Comparison of ENCODE assay signal across 22 cellular contexts in the genomic region with DNA sequence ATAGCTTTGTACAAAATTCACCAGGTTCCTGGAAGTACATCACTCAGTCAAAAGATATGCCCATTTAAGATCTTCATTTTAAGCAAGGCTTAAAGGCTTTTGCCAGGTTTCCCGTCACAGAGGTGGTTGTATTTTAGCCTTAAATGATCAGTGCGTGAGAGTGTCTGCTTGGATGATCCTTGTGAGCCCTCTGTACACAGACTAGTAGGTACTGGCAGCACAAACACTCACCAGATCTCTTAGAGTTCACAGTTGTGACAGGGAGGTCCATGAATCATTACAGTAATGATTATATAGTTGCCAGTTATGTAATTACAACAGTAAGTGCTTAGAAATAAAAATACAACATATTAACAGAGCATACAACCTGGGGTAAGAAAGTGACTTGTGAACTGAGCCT.
"Had no signal": no experiment of that assay in that cellular context is flagged by ENCODE, and none has a peak within 500 bp of the region (broad histone marks: within the 10 kb centered on the region; RNA-seq: fewer than 3 reads in every experiment).

No MANE protein-coding gene starts in this region.

- H3K4me1 ChIP-seq: ascending aorta, breast epithelium, parathyroid adenoma, sigmoid colon, testis had no signal

- H3K4me3 ChIP-seq: ascending aorta, breast epithelium, esophagus muscularis mucosa, lower lobe of right lung, sigmoid colon, testis, upper lobe of left lung had no signal

- H3K4me1 Mint-ChIP-seq: activated naive CD4-positive, alpha-beta T cell treated with anti-CD3 and anti-CD28 coated beads, Interleukin-2, amount 50 U/mL, for 24 hours; stimulated activated effector memory CD8-positive, alpha-beta T cell treated with anti-CD3 and anti-CD28 coated beads, Interleukin-12 subunit alpha, Interleukin-12 subunit beta, amount 100 ng/mL, for 72 hours had no signal

- H3K27ac Mint-ChIP-seq: activated naive CD4-positive, alpha-beta T cell treated with anti-CD3 and anti-CD28 coated beads, Interleukin-2, amount 50 U/mL, for 24 hours; stimulated activated effector memory CD8-positive, alpha-beta T cell treated with anti-CD3 and anti-CD28 coated beads, Interleukin-12 subunit alpha, Interleukin-12 subunit beta, amount 100 ng/mL, for 72 hours had no signal

- H3K9me3 Mint-ChIP-seq: activated naive CD4-positive, alpha-beta T cell treated with anti-CD3 and anti-CD28 coated beads, Interleukin-2, amount 50 U/mL, for 24 hours; naive thymus-derived CD8-positive, alpha-beta T cell; stimulated activated effector memory CD8-positive, alpha-beta T cell treated with anti-CD3 and anti-CD28 coated beads, Interleukin-12 subunit alpha, Interleukin-12 subunit beta, amount 100 ng/mL, for 72 hours had no signal

- H3K36me3 Mint-ChIP-seq: activated naive CD4-positive, alpha-beta T cell treated with anti-CD3 and anti-CD28 coated beads, Interleukin-2, amount 50 U/mL, for 24 hours; naive thymus-derived CD8-positive, alpha-beta T cell; stimulated activated effector memory CD8-positive, alpha-beta T cell treated with anti-CD3 and anti-CD28 coated beads, Interleukin-12 subunit alpha, Interleukin-12 subunit beta, amount 100 ng/mL, for 72 hours had no signal

- DNase-seq: activated CD4-positive, CD25-positive, alpha-beta regulatory T cell treated with anti-CD3 and anti-CD28 coated beads, Interleukin-2, amount 50 U/mL, for 72 hours; activated CD8-positive, alpha-beta memory T cell treated with anti-CD3 and anti-CD28 coated beads for 24 hours; activated CD8-positive, alpha-beta memory T cell treated with anti-CD3 and anti-CD28 coated beads, Interleukin-2, amount 50 U/mL, for 48 hours; activated gamma-delta T cell; cerebellar nuclear complex; cortex of kidney; left colon; lower lobe of right lung; naive thymus-derived CD8-positive, alpha-beta T cell; sigmoid colon; stimulated activated CD4-positive, alpha-beta T cell treated with anti-CD3 and anti-CD28 coated beads, Interleukin-4, amount 100 ng/mL, for 24 hours; T-helper 1 cell; T-helper 9 cell; testis; upper lobe of left lung had no signal

- H3K36me3 ChIP-seq: ascending aorta, breast epithelium, esophagus muscularis mucosa, lower lobe of right lung, neutrophil, sigmoid colon, upper lobe of left lung had no signal

- H3K27me3 ChIP-seq: ascending aorta, testis, upper lobe of left lung had no signal

- ATAC-seq: left colon; lower lobe of right lung; naive thymus-derived CD8-positive, alpha-beta T cell; stimulated activated effector memory CD8-positive, alpha-beta T cell treated with anti-CD3 and anti-CD28 coated beads, Interleukin-12 subunit alpha, Interleukin-12 subunit beta, amount 100 ng/mL, for 72 hours had no signal

- H3K4me3 Mint-ChIP-seq: activated naive CD4-positive, alpha-beta T cell treated with anti-CD3 and anti-CD28 coated beads, Interleukin-2, amount 50 U/mL, for 24 hours; naive thymus-derived CD8-positive, alpha-beta T cell; stimulated activated effector memory CD8-positive, alpha-beta T cell treated with anti-CD3 and anti-CD28 coated beads, Interleukin-12 subunit alpha, Interleukin-12 subunit beta, amount 100 ng/mL, for 72 hours had no signal

- H3K9me3 ChIP-seq: ascending aorta, breast epithelium, esophagus muscularis mucosa, lower lobe of right lung, neutrophil, sigmoid colon, testis, upper lobe of left lung had no signal
